Comparison of ENCODE assay signal across 1 cellular context in the genomic region with DNA sequence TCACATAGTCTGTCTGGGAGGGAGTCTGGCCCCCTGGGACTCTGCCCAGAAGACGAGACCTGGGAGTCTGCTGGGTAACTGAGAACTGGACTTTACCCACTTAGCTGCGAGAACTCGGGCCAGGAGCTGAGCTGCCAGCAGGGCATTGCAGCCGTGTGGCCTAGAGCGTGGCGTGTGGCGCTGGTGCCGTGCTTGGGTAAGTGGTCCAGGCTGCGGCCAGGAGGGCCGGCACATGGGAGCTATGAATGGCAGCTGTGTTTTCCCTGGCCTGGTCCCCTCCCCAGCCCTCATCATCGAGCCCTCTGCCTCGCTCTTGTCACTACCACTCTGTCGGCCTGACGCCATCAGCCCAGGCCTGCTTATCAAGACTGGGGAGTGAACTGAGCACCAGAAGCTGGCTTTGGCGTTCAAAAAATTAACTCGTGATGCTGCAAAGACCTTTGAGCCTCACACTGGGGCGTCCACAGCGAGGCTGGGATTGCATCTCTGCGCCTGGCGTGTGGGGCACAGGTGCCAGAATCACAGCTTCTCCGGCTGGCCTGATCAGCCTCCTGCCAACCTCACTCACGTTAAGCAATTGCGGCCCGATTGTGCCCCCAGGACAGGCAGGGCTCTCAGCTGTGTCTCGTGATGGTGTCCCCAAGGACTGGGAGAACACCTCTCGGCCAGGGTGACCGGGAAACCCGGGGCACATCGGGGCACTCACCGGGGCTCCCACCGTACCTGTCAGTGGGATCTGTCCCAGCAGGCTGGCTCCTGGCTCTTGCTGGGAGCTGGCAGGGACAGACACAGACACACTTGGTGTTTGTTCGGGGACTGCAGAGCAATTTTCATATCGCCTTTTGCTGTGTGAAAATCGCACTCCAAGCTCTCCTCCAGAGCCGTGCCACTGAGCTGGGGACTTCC.
TF ChIP-seq lines count a peak whose summit lies in the region.

No MANE protein-coding gene starts in this region.

TF ChIP-seq in H1, 55 proteins besides CTCF, POLR2A, EP300 and RAD21:
- TF ChIP-seq SP4 (IDR thresholded peaks at IDR 0.05; ENCODE audit: low read length) (no peak), KDM5A (IDR thresholded peaks at IDR 0.05; ENCODE audit: low read length) (no peak)
TF ChIP-seq in H1: peak in this region for 0.
